In genomic region chr14:74616507-74616906, GRCh38 we compare ENCODE assay signal across 9 cellular contexts. TPM values are rescaled to one million over a fixed set of nuclear protein-coding genes. Genes with fewer than 3 reads are reported as not detected.
A peak's percentile ranks its signal among the peaks of the same experiment; 100 is the strongest.
DNase-seq lines count a peak whose midpoint lies in the region; ATAC-seq and TF ChIP-seq lines count a peak whose summit lies in the region.
"Had no signal": no experiment of that assay in that cellular context is flagged by ENCODE, and none has a peak within 500 bp of the region (broad histone marks: within the 10 kb centered on the region; RNA-seq: fewer than 3 reads in every experiment).

No MANE protein-coding gene starts in this region.

- peak; percentile 68 for DNase-seq in activated CD8-positive, alpha-beta T cell treated with anti-CD3 and anti-CD28 coated beads for 36 hours
- DNase-seq in activated CD8-positive, alpha-beta T cell treated with anti-CD3 and anti-CD28 coated beads, Interleukin-2, amount 10 ng/mL, durations not matched to agents 7 days and 5 days, result no peak
- peak; percentile 91 for DNase-seq in PC-3
- peak; percentile 25 for DNase-seq in stimulated activated CD4-positive, alpha-beta T cell treated with anti-CD3 and anti-CD28 coated beads, Interleukin-4, amount 100 ng/mL, for 24 hours
- DNase-seq in OCI-LY7 (ENCODE audit: low spot score), result no peak
- DNase-seq: colonic mucosa had no signal

- H3F3A ChIP-seq in PC-3 (ENCODE audit: low read length, unreplicated experiment), result peaks cover 7% of the 10 kb centered on the region

- H3K27me3 ChIP-seq in PC-3 (ENCODE audit: low read length), result no peaks in the 10 kb centered on the region

- H3K4me3 Mint-ChIP-seq in activated CD8-positive, alpha-beta T cell treated with anti-CD3 and anti-CD28 coated beads for 36 hours, result no peak overlapping the region
- no peak overlapping the region for H3K4me3 Mint-ChIP-seq in activated CD8-positive, alpha-beta T cell treated with anti-CD3 and anti-CD28 coated beads, Interleukin-2, amount 10 ng/mL, durations not matched to agents 7 days and 5 days

- H3K9me2 ChIP-seq in PC-3 (replicated peaks; ENCODE audit: low read length), result no peaks in the 10 kb centered on the region
- H3K9me2 ChIP-seq in OCI-LY7 (ENCODE audit: insufficient read depth, low read length), result no peaks in the 10 kb centered on the region

- no peaks in the 10 kb centered on the region for H4K20me1 ChIP-seq in PC-3 (ENCODE audit: low read length)
- H4K20me1 ChIP-seq in OCI-LY7 (ENCODE audit: insufficient read depth, low read length), result no peaks in the 10 kb centered on the region

- H2AFZ ChIP-seq in PC-3 (ENCODE audit: low read length) (no peak overlapping the region), OCI-LY7 (ENCODE audit: low read length) (no peak overlapping the region)

- peak overlapping the region; percentile 11; the same call in 1 of the 2 replicates for H3K4me3 ChIP-seq in PC-3 (ENCODE audit: low read length)
- no peak overlapping the region for H3K4me3 ChIP-seq in OCI-LY7 (ENCODE audit: low read depth, low read length, poor library complexity, severe bottlenecking)
- H3K4me3 ChIP-seq: colonic mucosa had no signal

- POLR2A ChIA-PET in activated CD8-positive, alpha-beta T cell treated with anti-CD3 and anti-CD28 coated beads for 36 hours (lab: Charles Lee), result no interaction called here
- POLR2A ChIA-PET in activated CD8-positive, alpha-beta T cell treated with anti-CD3 and anti-CD28 coated beads, Interleukin-2, amount 10 ng/mL, durations not matched to agents 7 days and 5 days (lab: Charles Lee), result interaction anchor here (1.1 to 1.2 kb wide), 2 partner anchors 37 to 147 kb away, joined by 3 read pairs; partner anchors contain the start of gene YLPM1
- POLR2A ChIA-PET in PC-3 (lab: Charles Lee; ENCODE audit: unreplicated experiment) (interaction anchor here (0.7 kb wide), 1 partner anchor 43 kb away, joined by 4 read pairs; no protein-coding TSS in a partner anchor), OCI-LY7 (lab: Charles Lee) (interaction anchor here (3.1 kb wide), 1 partner anchor 69 kb away, joined by 8 read pairs; no protein-coding TSS in a partner anchor)

- H3K9ac ChIP-seq in PC-3 (ENCODE audit: low read length), result peak overlapping the region; percentile 24; the same call in 1 of the 2 replicates

- H3K4me1 ChIP-seq in PC-3 (ENCODE audit: insufficient read depth, low read length) (peaks cover 83% of the 10 kb centered on the region), OCI-LY7 (ENCODE audit: insufficient read depth, low read length, poor library complexity, severe bottlenecking) (peaks cover 30% of the 10 kb centered on the region)

- no peak overlapping the region for H3K27ac Mint-ChIP-seq in activated CD8-positive, alpha-beta T cell treated with anti-CD3 and anti-CD28 coated beads for 36 hours
- no peak overlapping the region for H3K27ac Mint-ChIP-seq in activated CD8-positive, alpha-beta T cell treated with anti-CD3 and anti-CD28 coated beads, Interleukin-2, amount 10 ng/mL, durations not matched to agents 7 days and 5 days

- peaks cover 7% of the 10 kb centered on the region for H3K27me3 Mint-ChIP-seq in activated CD8-positive, alpha-beta T cell treated with anti-CD3 and anti-CD28 coated beads for 36 hours
- H3K27me3 Mint-ChIP-seq in activated CD8-positive, alpha-beta T cell treated with anti-CD3 and anti-CD28 coated beads, Interleukin-2, amount 10 ng/mL, durations not matched to agents 7 days and 5 days (ENCODE audit: low read depth), result peaks cover 47% of the 10 kb centered on the region

- CTCF ChIA-PET in activated CD8-positive, alpha-beta T cell treated with anti-CD3 and anti-CD28 coated beads for 36 hours (lab: Charles Lee), result interaction anchor here (5.1 kb wide), 1 partner anchor 7 kb away, joined by 40 read pairs; no protein-coding TSS in a partner anchor
- CTCF ChIA-PET in activated CD8-positive, alpha-beta T cell treated with anti-CD3 and anti-CD28 coated beads, Interleukin-2, amount 10 ng/mL, durations not matched to agents 7 days and 5 days (lab: Charles Lee), result interaction anchor here (1.9 to 2.8 kb wide), 3 partner anchors 7 to 245 kb away, joined by 4 to 26 read pairs (median 6); no protein-coding TSS in a partner anchor
- CTCF ChIA-PET in PC-3 (lab: Charles Lee) (interaction anchor here (0.5 to 1.1 kb wide), 2 partner anchors 188 to 758 kb away, joined by 3 to 4 read pairs; no protein-coding TSS in a partner anchor), OCI-LY7 (lab: Charles Lee; ENCODE audit: unreplicated experiment) (no interaction called here)

- intact Hi-C loops in activated CD8-positive, alpha-beta T cell treated with anti-CD3 and anti-CD28 coated beads for 36 hours (cut with micrococcal nuclease), result loop anchor here (5.0 to 10.0 kb wide), 2 partner anchors 96 to 218 kb away; partner anchors contain the start of genes AREL1 and FCF1
- intact Hi-C loops in PC-3 (cut with micrococcal nuclease) (loop anchor here (2.0 to 5.0 kb wide), 2 partner anchors 56 to 124 kb away; partner anchors contain the start of genes ISCA2 and NPC2), OCI-LY7 (cut with micrococcal nuclease; ENCODE audit: unreplicated experiment) (no loop called here)

- H3K4me2 ChIP-seq in PC-3 (ENCODE audit: low read length), result peak overlapping the region; percentile 66
- no peak overlapping the region for H3K4me2 ChIP-seq in OCI-LY7 (ENCODE audit: low read length)

- H3K4me1 Mint-ChIP-seq in activated CD8-positive, alpha-beta T cell treated with anti-CD3 and anti-CD28 coated beads for 36 hours (ENCODE audit: low read depth), result peaks cover 64% of the 10 kb centered on the region
- H3K4me1 Mint-ChIP-seq in activated CD8-positive, alpha-beta T cell treated with anti-CD3 and anti-CD28 coated beads, Interleukin-2, amount 10 ng/mL, durations not matched to agents 7 days and 5 days (ENCODE audit: low read depth), result peaks cover 58% of the 10 kb centered on the region

- no TSS peak for BruUV-seq in PC-3 (replicated peaks; lab: Mats Ljungman, UMichigan)
- no TSS peak for BruUV-seq in OCI-LY7 (replicated peaks; lab: Mats Ljungman, UMichigan)

- no peak for ATAC-seq in activated CD8-positive, alpha-beta T cell treated with anti-CD3 and anti-CD28 coated beads for 36 hours
- no peak for ATAC-seq in activated CD8-positive, alpha-beta T cell treated with anti-CD3 and anti-CD28 coated beads, Interleukin-2, amount 10 ng/mL, durations not matched to agents 7 days and 5 days
- peak; percentile 47 for ATAC-seq in PC-3
- peak; percentile 53 for ATAC-seq in esophagus mucosa
- no peak for ATAC-seq in GM21529 (IDR thresholded peaks at IDR 0.05; ENCODE audit: unreplicated experiment)
- no peak for ATAC-seq in HG03571 (IDR thresholded peaks at IDR 0.05; ENCODE audit: unreplicated experiment)

- H3K9me3 ChIP-seq in PC-3 (ENCODE audit: low read length) (no peaks in the 10 kb centered on the region), OCI-LY7 (ENCODE audit: low read length) (no peaks in the 10 kb centered on the region)
- H3K9me3 ChIP-seq: colonic mucosa had no signal

- TF ChIP-seq CTCF in activated CD8-positive, alpha-beta T cell treated with anti-CD3 and anti-CD28 coated beads for 36 hours (IDR thresholded peaks at IDR 0.05), result no peak
- TF ChIP-seq CTCF in PC-3 (conservative IDR thresholded peaks at IDR 0.05; ENCODE audit: low read depth, low read length), result no peak
- TF ChIP-seq CTCF in OCI-LY7 (conservative IDR thresholded peaks at IDR 0.05; ENCODE audit: low read length), result no peak

- peaks cover 3% of the 10 kb centered on the region for H3K79me2 ChIP-seq in PC-3 (ENCODE audit: low read length)
- H3K79me2 ChIP-seq in OCI-LY7 (ENCODE audit: insufficient read depth, low read depth, low read length), result no peaks in the 10 kb centered on the region

- no peaks in the 10 kb centered on the region for H3K36me3 Mint-ChIP-seq in activated CD8-positive, alpha-beta T cell treated with anti-CD3 and anti-CD28 coated beads for 36 hours (ENCODE audit: low read depth)
- no peaks in the 10 kb centered on the region for H3K36me3 Mint-ChIP-seq in activated CD8-positive, alpha-beta T cell treated with anti-CD3 and anti-CD28 coated beads, Interleukin-2, amount 10 ng/mL, durations not matched to agents 7 days and 5 days (ENCODE audit: low read depth)

- no peaks in the 10 kb centered on the region for H3K9me3 Mint-ChIP-seq in activated CD8-positive, alpha-beta T cell treated with anti-CD3 and anti-CD28 coated beads for 36 hours
- H3K9me3 Mint-ChIP-seq in activated CD8-positive, alpha-beta T cell treated with anti-CD3 and anti-CD28 coated beads, Interleukin-2, amount 10 ng/mL, durations not matched to agents 7 days and 5 days (ENCODE audit: insufficient read depth), result no peaks in the 10 kb centered on the region

- H3K36me3 ChIP-seq in PC-3 (ENCODE audit: low read depth, low read length) (no peaks in the 10 kb centered on the region), OCI-LY7 (ENCODE audit: insufficient read depth, low read length) (no peaks in the 10 kb centered on the region)
- H3K36me3 ChIP-seq: colonic mucosa had no signal

- H3K27ac ChIP-seq in PC-3 (ENCODE audit: low read length), result peak overlapping the region; percentile 79
- no peak overlapping the region for H3K27ac ChIP-seq in OCI-LY7 (ENCODE audit: low read depth, low read length, poor library complexity, severe bottlenecking)
- H3K27ac ChIP-seq: colonic mucosa had no signal

RNA-seq across cellular contexts. Expression of gene LTBP2, which starts 4.5 kb away (rescaled TPM):
- total RNA-seq in activated CD8-positive, alpha-beta T cell treated with anti-CD3 and anti-CD28 coated beads for 36 hours, result under 1 TPM; 0.04 to 0.05 TPM
- total RNA-seq in activated CD8-positive, alpha-beta T cell treated with anti-CD3 and anti-CD28 coated beads, Interleukin-2, amount 10 ng/mL, durations not matched to agents 7 days and 5 days, result under 1 TPM; 0.05 to 0.29 TPM
- total RNA-seq in PC-3 (2014; rRNA removed), result 17.4 and 18.1 TPM in 2 replicates
- 14.4 TPM for total RNA-seq in esophagus mucosa
- total RNA-seq in OCI-LY7 (2014; rRNA removed; shearing (Covaris generic)), result 0.21 and 0.25 TPM in 2 replicates
- total RNA-seq in OCI-LY7 (2022), result 0.15 and 0.35 TPM in 2 replicates

Comparison
In these comparisons a context has a peak if more than half of its experiments do, and no peak if none do; other contexts are left out.
1. DNase-seq: peak in activated CD8-positive, alpha-beta T cell treated with anti-CD3 and anti-CD28 coated beads for 36 hours (single experiment), PC-3 (single experiment) and stimulated activated CD4-positive, alpha-beta T cell treated with anti-CD3 and anti-CD28 coated beads, Interleukin-4, amount 100 ng/mL, for 24 hours (single experiment); none in activated CD8-positive, alpha-beta T cell treated with anti-CD3 and anti-CD28 coated beads, Interleukin-2, amount 10 ng/mL, durations not matched to agents 7 days and 5 days (single experiment) and OCI-LY7 (single experiment).
2. ATAC-seq: peak in PC-3 (single experiment) and esophagus mucosa (single experiment); none in activated CD8-positive, alpha-beta T cell treated with anti-CD3 and anti-CD28 coated beads for 36 hours (single experiment), activated CD8-positive, alpha-beta T cell treated with anti-CD3 and anti-CD28 coated beads, Interleukin-2, amount 10 ng/mL, durations not matched to agents 7 days and 5 days (single experiment), GM21529 (single experiment) and HG03571 (single experiment).
3. RNA of gene LTBP2, which starts 4.5 kb away (total RNA-seq): 17.4 to 18.1 TPM in PC-3 and 14.4 TPM in esophagus mucosa (single experiment); 0.05 to 0.29 TPM in activated CD8-positive, alpha-beta T cell treated with anti-CD3 and anti-CD28 coated beads, Interleukin-2, amount 10 ng/mL, durations not matched to agents 7 days and 5 days, 0.15 to 0.35 TPM in OCI-LY7 and 0.04 to 0.05 TPM in activated CD8-positive, alpha-beta T cell treated with anti-CD3 and anti-CD28 coated beads for 36 hours; every median in the first group is over 10 times any median in the second.